9 cellular contexts compared by ENCODE assay signal in the genomic region with DNA sequence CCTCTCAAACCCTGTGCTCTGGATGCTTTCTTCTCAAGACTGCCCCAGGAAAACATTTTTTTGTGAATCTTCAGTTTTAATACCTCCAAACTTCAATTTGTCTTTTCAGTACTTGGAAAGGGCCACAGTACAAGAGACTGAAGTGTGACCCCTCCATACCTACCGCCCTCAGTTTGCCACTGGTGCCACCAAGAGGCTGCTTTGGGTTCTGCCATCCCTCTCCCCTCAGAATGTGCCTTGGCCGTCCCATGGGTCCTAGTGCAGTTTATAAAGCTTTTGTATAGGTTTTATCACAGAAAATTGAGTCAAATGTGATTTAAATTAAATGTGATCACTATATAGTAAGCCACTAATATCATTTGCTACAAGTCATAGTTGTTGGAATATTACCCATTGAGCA.
DNase-seq lines count a peak whose midpoint lies in the region; ATAC-seq and TF ChIP-seq lines count a peak whose summit lies in the region.
"Had no signal": no experiment of that assay in that cellular context is flagged by ENCODE, and none has a peak within 500 bp of the region (broad histone marks: within the 10 kb centered on the region; RNA-seq: fewer than 3 reads in every experiment).

No MANE protein-coding gene starts in this region.

- H3K36me3 Mint-ChIP-seq in CD8-positive, alpha-beta T cell: peaks cover 54% of the 10 kb centered on the region

- no peaks in the 10 kb centered on the region for H3K4me1 Mint-ChIP-seq in CD8-positive, alpha-beta T cell (ENCODE audit: low read depth)

- peak; percentile 36 for TF ChIP-seq CTCF in CD8-positive, alpha-beta T cell (IDR thresholded peaks at IDR 0.05)
- TF ChIP-seq CTCF in SU-DHL-6 (IDR thresholded peaks at IDR 0.05; ENCODE audit: insufficient read depth, low read length, poor library complexity, severe bottlenecking): peak; percentile 85

- H3K4me1 ChIP-seq in CD8-positive, alpha-beta T cell (ENCODE audit: insufficient read depth, low read length): no peaks in the 10 kb centered on the region

- CTCF ChIA-PET in CD8-positive, alpha-beta T cell (lab: Charles Lee): interaction anchor here (0.6 to 2.7 kb wide), 5 partner anchors 25 to 128 kb away, joined by 3 to 23 read pairs (median 4); a partner anchor contains a TSS

- no peaks in the 10 kb centered on the region for H3K79me2 ChIP-seq in SU-DHL-6 (ENCODE audit: insufficient read depth, low read length)

- intact Hi-C loops in CD8-positive, alpha-beta T cell (cut with DNase I, micrococcal nuclease): loop anchor here in 1 of 2 experiments (1.0 kb wide), 1 partner anchor 128 kb away; a partner anchor contains a TSS

- H3K27ac Mint-ChIP-seq in CD8-positive, alpha-beta T cell: no peak overlapping the region

- no peaks in the 10 kb centered on the region for H3K36me3 ChIP-seq in CD8-positive, alpha-beta T cell (ENCODE audit: insufficient read depth, low read length)
- no peaks in the 10 kb centered on the region for H3K36me3 ChIP-seq in SU-DHL-6 (ENCODE audit: low read length)

- no peaks in the 10 kb centered on the region for H3K27me3 Mint-ChIP-seq in CD8-positive, alpha-beta T cell (ENCODE audit: low read depth)

- POLR2A ChIA-PET in CD8-positive, alpha-beta T cell (lab: Charles Lee): no interaction called here

- peak in 3 of 7 experiments; percentile 26 to 30 (median 29) for DNase-seq in CD8-positive, alpha-beta T cell
- DNase-seq in HCEC 1CT: peak; percentile 53
- DNase-seq in caudate nucleus (lab: John Stamatoyannopoulos, UW): peak in 51 of 61 donors; percentile 7 to 77 (median 39)
- DNase-seq in kidney tubule cell (ENCODE audit: low spot score): peak; percentile 35
- DNase-seq in stimulated activated CD4-positive, alpha-beta T cell treated with anti-CD3 and anti-CD28 coated beads, Interleukin-4, amount 100 ng/mL, for 48 hours (ENCODE audit: low read depth in 2 of 2): peak; percentile 18 to 32
- DNase-seq in NCI-H1048 (lab: John Stamatoyannopoulos, UW): no peak

- H3K4me3 Mint-ChIP-seq in CD8-positive, alpha-beta T cell: no peak overlapping the region

- H3K9me3 ChIP-seq in CD8-positive, alpha-beta T cell (ENCODE audit: low read length): no peaks in the 10 kb centered on the region
- no peaks in the 10 kb centered on the region for H3K9me3 ChIP-seq in SU-DHL-6 (ENCODE audit: insufficient read depth, low read length)

- no peaks in the 10 kb centered on the region for H4K20me1 ChIP-seq in SU-DHL-6 (ENCODE audit: low read depth, low read length)

- no peaks in the 10 kb centered on the region for H3K9me2 ChIP-seq in SU-DHL-6 (replicated peaks; ENCODE audit: insufficient read depth, low read length)

- H3K27ac ChIP-seq in CD8-positive, alpha-beta T cell (ENCODE audit: low read depth, low read length): no peak overlapping the region
- H3K27ac ChIP-seq in SU-DHL-6 (ENCODE audit: low read depth, low read length) (no peak overlapping the region), caudate nucleus (ENCODE audit: low read depth, low read length) (no peak overlapping the region)
- H3K27ac ChIP-seq: SK-N-MC had no signal

- no peak overlapping the region for H3K4me2 ChIP-seq in SU-DHL-6 (ENCODE audit: low read depth, low read length, poor library complexity, severe bottlenecking)

- no peaks in the 10 kb centered on the region for H3K27me3 ChIP-seq in CD8-positive, alpha-beta T cell (ENCODE audit: insufficient read depth, low read length)
- H3K27me3 ChIP-seq in SU-DHL-6 (ENCODE audit: low read length): no peaks in the 10 kb centered on the region

- no peak overlapping the region for H2AFZ ChIP-seq in SU-DHL-6 (ENCODE audit: low read depth, low read length, severe bottlenecking)

- no peaks in the 10 kb centered on the region for H3F3A ChIP-seq in SU-DHL-6 (ENCODE audit: insufficient read depth)

- peak; percentile 65 for ATAC-seq in CD8-positive, alpha-beta T cell
- ATAC-seq in HG02610 (IDR thresholded peaks at IDR 0.05; ENCODE audit: unreplicated experiment): no peak

- H3K4me3 ChIP-seq in CD8-positive, alpha-beta T cell (ENCODE audit: low read depth, low read length): no peak overlapping the region
- H3K4me3 ChIP-seq in SU-DHL-6 (ENCODE audit: insufficient read depth, low read length, poor library complexity, severe bottlenecking): no peak overlapping the region
- H3K4me3 ChIP-seq: SK-N-MC had no signal

- no peaks in the 10 kb centered on the region for H3K9me3 Mint-ChIP-seq in CD8-positive, alpha-beta T cell

- H3K9ac ChIP-seq in SU-DHL-6 (ENCODE audit: low read length): no peak overlapping the region
